20 cellular contexts compared by ENCODE assay signal in the genomic region with DNA sequence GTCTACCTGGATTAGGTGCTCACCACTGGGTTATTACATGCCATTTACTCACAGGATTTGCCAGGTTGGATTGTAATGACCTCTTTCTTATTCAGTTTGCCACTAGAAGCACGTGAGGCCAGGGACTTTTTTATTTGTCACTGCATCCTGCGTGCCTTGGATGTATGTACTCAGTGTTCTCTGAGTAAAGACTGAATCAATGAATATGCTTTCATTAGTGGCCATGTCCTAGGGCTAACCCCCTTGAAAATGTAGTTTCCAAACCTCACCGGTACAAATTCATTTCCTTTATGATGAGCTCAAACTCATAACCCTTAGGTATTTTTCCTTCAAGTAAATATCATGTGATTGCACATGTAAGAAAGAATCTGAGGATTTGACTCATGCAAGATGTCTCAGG. TPM values are rescaled to one million over a fixed set of nuclear protein-coding genes. Genes with fewer than 3 reads are reported as not detected.
A peak's percentile ranks its signal among the peaks of the same experiment; 100 is the strongest.
DNase-seq lines count a peak whose midpoint lies in the region; ATAC-seq, FAIRE-seq and TF ChIP-seq lines count a peak whose summit lies in the region.
"Had no signal": no experiment of that assay in that cellular context is flagged by ENCODE, and none has a peak within 500 bp of the region (broad histone marks: within the 10 kb centered on the region; RNA-seq: fewer than 3 reads in every experiment).

No MANE protein-coding gene starts in this region.

- H3K9me3 ChIP-seq in PC-3 (ENCODE audit: low read length) = no peaks in the 10 kb centered on the region
- H3K9me3 ChIP-seq in GM12878 (replicated peaks; ENCODE audit: control insufficient read depth, insufficient read depth, low read length) = no peaks in the 10 kb centered on the region
- H3K9me3 ChIP-seq: A549, BE2C, Caco-2 had no signal

- H4K20me1 ChIP-seq in PC-3 (ENCODE audit: low read length) (no peaks in the 10 kb centered on the region), GM12878 (ENCODE audit: control insufficient read depth, insufficient read depth) (no peaks in the 10 kb centered on the region)

- no peaks in the 10 kb centered on the region for H3K79me2 ChIP-seq in PC-3 (ENCODE audit: low read length)
- no peaks in the 10 kb centered on the region for H3K79me2 ChIP-seq in GM12878 (ENCODE audit: control insufficient read depth, insufficient read depth, low read length)

- DNase-seq in PC-3 (peak; percentile 40), GM12878 (ENCODE audit: low read depth, low spot score) (no peak), kidney tubule cell (ENCODE audit: low spot score) (peak; percentile 42), NCI-H146 treated with DMSO at 0.1 percent for 48 hours (lab: John Stamatoyannopoulos, UW; ENCODE audit: unreplicated experiment) (no peak), progenitor cell of endocrine pancreas (ENCODE audit: low spot score, unreplicated experiment) (no peak)
- DNase-seq in activated effector memory CD4-positive, alpha-beta T cell treated with anti-CD3 and anti-CD28 coated beads, Interleukin-2, amount 50 U/mL, for 16 hours = no peak
- DNase-seq: BE2C; Caco-2; CD4-positive, alpha-beta memory T cell; DND-41; GF-D8; HCEC 1CT; HFFc6 had no signal

- H3K9ac ChIP-seq in PC-3 (ENCODE audit: low read length) (no peak overlapping the region), GM12878 (ENCODE audit: control insufficient read depth, insufficient read depth, low read length) (no peak overlapping the region)

- no peak for TF ChIP-seq EP300 in GM12878 (IDR thresholded peaks at IDR 0.05; ENCODE audit: borderline replicate concordance in 1 of 2, control insufficient read depth in 1 of 2, low read depth in 2 of 2, low read length in 2 of 2)

- H3F3A ChIP-seq in PC-3 (ENCODE audit: low read length, unreplicated experiment) = no peaks in the 10 kb centered on the region

- RAD21 ChIA-PET in GM12878 (lab: Charles Lee; ENCODE audit: unreplicated experiment) = no interaction called here

- H3K4me1 ChIP-seq in PC-3 (ENCODE audit: insufficient read depth, low read length) = no peaks in the 10 kb centered on the region
- no peaks in the 10 kb centered on the region for H3K4me1 ChIP-seq in GM12878 (ENCODE audit: control insufficient read depth, insufficient read depth, low read length)
- H3K4me1 ChIP-seq: A549, BE2C, Caco-2 had no signal

- intact Hi-C loops in PC-3 (cut with micrococcal nuclease) (no loop called here), GM12878 (cut with micrococcal nuclease; ENCODE audit: unreplicated experiment) (no loop called here)

- WGBS in GM12878 (ENCODE audit: insufficient coverage, insufficient replicate concordance, low lambda C conversion rate, missing lambda C conversion rate) = 15% methylated on average over 3 of the region's 3 CpGs

- TF ChIP-seq CTCF in PC-3 (conservative IDR thresholded peaks at IDR 0.05; ENCODE audit: low read depth, low read length) = no peak
- TF ChIP-seq CTCF in GM12878 (IDR thresholded peaks at IDR 0.05 in 2 of 3, conservative IDR thresholded peaks at IDR 0.05 in 1 of 3; ENCODE audit: control insufficient read depth in 2 of 3, extremely low read depth in 1 of 3, insufficient read depth in 1 of 3, low read depth in 3 of 3, low read length in 3 of 3) = no peak
- no peak for TF ChIP-seq CTCF in progenitor cell of endocrine pancreas (IDR thresholded peaks at IDR 0.05; ENCODE audit: unreplicated experiment)

- no peak overlapping the region for H3K4me2 ChIP-seq in PC-3 (ENCODE audit: low read length)
- H3K4me2 ChIP-seq in GM12878 (ENCODE audit: control insufficient read depth, insufficient read depth) = no peak overlapping the region
- H3K4me2 ChIP-seq: A549 had no signal

- no peak for TF ChIP-seq RAD21 in GM12878 (IDR thresholded peaks at IDR 0.05; ENCODE audit: insufficient read depth, low read depth, low read length)

- in situ Hi-C loops in GM12878 (cut with MboI) = no loop called here

- CTCF ChIA-PET in PC-3 (lab: Charles Lee) = no interaction called here
- CTCF ChIA-PET in GM12878 (lab: Yijun Ruan, JAX) = interaction anchor here (1.7 kb wide), 1 partner anchor 28 kb away, joined by 8 read pairs; no protein-coding TSS in a partner anchor

- FAIRE-seq in GM12878 (lab: Jason Lieb, UNC) = no peak
- FAIRE-seq: A549 had no signal

- no peak overlapping the region for H3K27ac Mint-ChIP-seq in progenitor cell of endocrine pancreas
- H3K27ac Mint-ChIP-seq: CD4-positive, alpha-beta memory T cell; HFFc6 had no signal

- H3K27me3 ChIP-seq in PC-3 (ENCODE audit: low read length) = no peaks in the 10 kb centered on the region
- no peaks in the 10 kb centered on the region; a peak in 1 of 4 replicates for H3K27me3 ChIP-seq in GM12878 (replicated peaks in 1 of 2; ENCODE audit: control insufficient read depth in 2 of 2, insufficient read depth in 2 of 2, low read length in 1 of 2)
- H3K27me3 ChIP-seq: BE2C had no signal

- BruUV-seq in PC-3 (replicated peaks; lab: Mats Ljungman, UMichigan) = no TSS peak
- no TSS peak for BruUV-seq in GM12878 (replicated peaks; lab: Mats Ljungman, UMichigan)

- H2AFZ ChIP-seq in PC-3 (ENCODE audit: low read length) = no peak overlapping the region
- no peak overlapping the region for H2AFZ ChIP-seq in GM12878 (ENCODE audit: control insufficient read depth, low read depth, low read length)

- H3K4me1 Mint-ChIP-seq in progenitor cell of endocrine pancreas (ENCODE audit: low read depth) = no peaks in the 10 kb centered on the region

- H3K27me3 Mint-ChIP-seq in progenitor cell of endocrine pancreas = no peaks in the 10 kb centered on the region
- H3K27me3 Mint-ChIP-seq: CD4-positive, alpha-beta memory T cell had no signal

- H3K36me3 Mint-ChIP-seq in progenitor cell of endocrine pancreas (ENCODE audit: insufficient read depth) = no peaks in the 10 kb centered on the region
- H3K36me3 Mint-ChIP-seq: CD4-positive, alpha-beta memory T cell had no signal

- no peaks in the 10 kb centered on the region for H3K36me3 ChIP-seq in PC-3 (ENCODE audit: low read depth, low read length)
- no peaks in the 10 kb centered on the region for H3K36me3 ChIP-seq in GM12878 (ENCODE audit: control insufficient read depth in 2 of 2, insufficient read depth in 2 of 2, low read length in 1 of 2)
- H3K36me3 ChIP-seq: BE2C had no signal

- no peak overlapping the region for H3K4me3 Mint-ChIP-seq in progenitor cell of endocrine pancreas (ENCODE audit: low read depth)
- H3K4me3 Mint-ChIP-seq: CD4-positive, alpha-beta memory T cell; HFFc6 had no signal

- SMC1A ChIA-PET in GM12878 (lab: Charles Lee; ENCODE audit: uncharacterized antibody, unreplicated experiment) = no interaction called here

- H3K27ac ChIP-seq in PC-3 (ENCODE audit: low read length) (no peak overlapping the region; the same call in 1 of the 2 replicates), GM12878 (ENCODE audit: control insufficient read depth, insufficient read depth) (no peak overlapping the region)
- H3K27ac ChIP-seq: A549, C4-2B, HL-60 had no signal

- POLR2A ChIA-PET in PC-3 (lab: Charles Lee; ENCODE audit: unreplicated experiment) (no interaction called here), GM12878 (lab: Charles Lee) (no interaction called here)

- no peak for TF ChIP-seq POLR2A in GM12878 (IDR thresholded peaks at IDR 0.05; ENCODE audit: low read depth, low read length)

- H3K4me3 ChIP-seq in PC-3 (ENCODE audit: low read length) (no peak overlapping the region), GM12878 (no peak overlapping the region)
- H3K4me3 ChIP-seq: A549 had no signal

- H3K9me3 Mint-ChIP-seq in progenitor cell of endocrine pancreas (ENCODE audit: low read depth) = no peaks in the 10 kb centered on the region
- H3K9me3 Mint-ChIP-seq: HFFc6 had no signal

- ATAC-seq in PC-3 (peak; percentile 27), GM12878 (peak; percentile 51), esophagus mucosa (peak; percentile 31), HG03196 (IDR thresholded peaks at IDR 0.05; ENCODE audit: unreplicated experiment) (no peak)
- ATAC-seq: A549 had no signal

- H3K9me2 ChIP-seq in PC-3 (replicated peaks; ENCODE audit: low read length) = no peaks in the 10 kb centered on the region

TF ChIP-seq in GM12878, 131 proteins besides CTCF, POLR2A, EP300 and RAD21:
- TF ChIP-seq BHLHE40 (IDR thresholded peaks at IDR 0.05; ENCODE audit: borderline replicate concordance in 1 of 2, low read depth in 2 of 2, low read length in 1 of 2) (peak in 1 of 2 experiments; percentile 51; a peak in 2 of 4 replicates), JUNB (IDR thresholded peaks at IDR 0.05) (no peak)

RNA-seq across cellular contexts. Expression of a gene that starts 1.3 kb away (rescaled TPM):
- total RNA-seq in PC-3 (2014; rRNA removed) (not detected in 2 replicates), GM12878 (2014; rRNA removed) (not detected in 2 replicates), GM12878 (2014; rRNA removed; fragmentation: Illumina TruSeq; extraction: Trizol) (not detected in 2 replicates), GM12878 (2021) (not detected in 2 replicates), esophagus mucosa (not detected), progenitor cell of endocrine pancreas (not detected in 2 replicates)
- not detected in 2 replicates for total RNA-seq in GM12878 (2013; cell fraction: nucleolus; rRNA removed)
- polyA plus RNA-seq in GM12878 (2011; ENCODE audit: low read depth) = not detected
- polyA plus RNA-seq in GM12878 (2011; rRNA removed) (0.10 and 0.23 TPM in 2 replicates), GM12878 (2014; fragmentation: Illumina TruSeq; extraction: Trizol) (not detected in 2 replicates), GM12878 (2014; fragmentation: Nextera tagmentation; extraction: Ambion mirVana) (not detected), GM12878 (2014; rRNA removed) (not detected in 2 replicates), GM12878 (2016; fragmentation: Nextera tagmentation; extraction: Ambion mirVana) (not detected)
- polyA plus RNA-seq in GM12878 (2011; cell fraction: cytosol; rRNA removed) = 0.12 and 0.15 TPM in 2 replicates
- polyA plus RNA-seq in GM12878 (2011; cell fraction: nucleus; rRNA removed) = 0.16 and 0.33 TPM in 2 replicates
- not detected in 2 replicates for polyA plus RNA-seq in GM12878 (2012)
- polyA minus RNA-seq in GM12878 (2011; rRNA and poly(A)+ RNA removed) = 0.36 TPM in 1 of 2 replicates, not detected in the other
- not detected in 2 replicates for polyA minus RNA-seq in GM12878 (2011; cell fraction: cytosol; rRNA and poly(A)+ RNA removed)
- 0.29 TPM in 1 of 2 replicates, not detected in the other for polyA minus RNA-seq in GM12878 (2011; cell fraction: nucleus; rRNA and poly(A)+ RNA removed)
- total RNA-seq: Caco-2; CD4-positive, alpha-beta memory T cell; H4; HFFc6 had no signal
- polyA plus RNA-seq: A549; AG04450; CD4-positive, alpha-beta memory T cell had no signal

Comparison
In these comparisons a context has a peak if more than half of its experiments do, and no peak if none do; other contexts are left out.
1. DNase-seq: peak in PC-3 (single experiment) and kidney tubule cell (single experiment); none in GM12878 (single experiment), NCI-H146 treated with DMSO at 0.1 percent for 48 hours (single experiment), activated effector memory CD4-positive, alpha-beta T cell treated with anti-CD3 and anti-CD28 coated beads, Interleukin-2, amount 50 U/mL, for 16 hours (single experiment) and progenitor cell of endocrine pancreas (single experiment).